ENCODE assay signal across 8 cellular contexts in genomic region chr3:188950832-188951489, GRCh38.
DNase-seq lines count a peak whose midpoint lies in the region; ATAC-seq and TF ChIP-seq lines count a peak whose summit lies in the region.

No MANE protein-coding gene starts in this region.

- ATAC-seq in HG03280 (IDR thresholded peaks at IDR 0.05; ENCODE audit: unreplicated experiment) = no peak
- no peak for ATAC-seq in CD8-positive, alpha-beta T cell

- peaks cover 7% of the 10 kb centered on the region for H3K27me3 ChIP-seq in CD8-positive, alpha-beta T cell (ENCODE audit: insufficient read depth, low read length)

- H3K4me1 Mint-ChIP-seq in activated naive CD4-positive, alpha-beta T cell treated with anti-CD3 and anti-CD28 coated beads, Interleukin-2, amount 10 ng/mL, durations not matched to agents 7 days and 5 days = peaks cover 19% of the 10 kb centered on the region
- no peaks in the 10 kb centered on the region for H3K4me1 Mint-ChIP-seq in CD8-positive, alpha-beta T cell (ENCODE audit: low read depth)

- H3K27me3 Mint-ChIP-seq in activated naive CD4-positive, alpha-beta T cell treated with anti-CD3 and anti-CD28 coated beads, Interleukin-2, amount 10 ng/mL, durations not matched to agents 7 days and 5 days = peaks cover 32% of the 10 kb centered on the region
- peaks cover 11% of the 10 kb centered on the region for H3K27me3 Mint-ChIP-seq in CD8-positive, alpha-beta T cell (ENCODE audit: low read depth)

- intact Hi-C loops in CD8-positive, alpha-beta T cell (cut with DNase I, micrococcal nuclease) = loop anchor here in 1 of 2 experiments (5.0 kb wide), 1 partner anchor 1634 kb away; no protein-coding TSS in a partner anchor

- WGBS in adipose tissue, 3 donors = 63 to 69% (median 64%) methylated on average over 13 of the region's 13 CpGs

- CTCF ChIA-PET in activated naive CD4-positive, alpha-beta T cell treated with anti-CD3 and anti-CD28 coated beads, Interleukin-2, amount 10 ng/mL, durations not matched to agents 7 days and 5 days (lab: Charles Lee) = interaction anchor here (0.8 to 12.2 kb wide), 7 partner anchors 91 to 1212 kb away, joined by 3 to 331 read pairs (median 5); no protein-coding TSS in a partner anchor
- CTCF ChIA-PET in CD8-positive, alpha-beta T cell (lab: Charles Lee) = interaction anchor here (8.5 to 14.3 kb wide), 2 partner anchors 1204 to 1214 kb away, joined by 118 to 425 read pairs; partner anchors contain the start of gene BCL6

- H3K27ac Mint-ChIP-seq in activated naive CD4-positive, alpha-beta T cell treated with anti-CD3 and anti-CD28 coated beads, Interleukin-2, amount 10 ng/mL, durations not matched to agents 7 days and 5 days = no peak overlapping the region
- H3K27ac Mint-ChIP-seq in CD8-positive, alpha-beta T cell = no peak overlapping the region

- peak overlapping the region; percentile 40 for H3K27ac ChIP-seq in adipose tissue (ENCODE audit: low read depth, low read length)
- H3K27ac ChIP-seq in CD8-positive, alpha-beta T cell (ENCODE audit: low read depth, low read length) = no peak overlapping the region

- H3K36me3 Mint-ChIP-seq in activated naive CD4-positive, alpha-beta T cell treated with anti-CD3 and anti-CD28 coated beads, Interleukin-2, amount 10 ng/mL, durations not matched to agents 7 days and 5 days = no peaks in the 10 kb centered on the region
- no peaks in the 10 kb centered on the region for H3K36me3 Mint-ChIP-seq in CD8-positive, alpha-beta T cell

- DNase-seq in activated naive CD4-positive, alpha-beta T cell treated with Interleukin-2 at 50 U/mL for 16 hours = peak; percentile 41
- no peak for DNase-seq in activated naive CD4-positive, alpha-beta T cell treated with anti-CD3 and anti-CD28 coated beads, Interleukin-2, amount 10 ng/mL, durations not matched to agents 7 days and 5 days
- DNase-seq in kidney tubule cell (ENCODE audit: low spot score) (peak; percentile 89), NCI-H2081 (lab: John Stamatoyannopoulos, UW) (no peak)
- DNase-seq in stimulated activated CD8-positive, alpha-beta memory T cell treated with anti-CD3 and anti-CD28 coated beads, Interleukin-7, amount 100 ng/mL, for 4 hours (ENCODE audit: low read depth in 2 of 2) = peak; percentile 14 to 32
- no peak for DNase-seq in CD8-positive, alpha-beta T cell

- POLR2A ChIA-PET in CD8-positive, alpha-beta T cell (lab: Charles Lee) = no interaction called here

- no peaks in the 10 kb centered on the region for H3K36me3 ChIP-seq in CD8-positive, alpha-beta T cell (ENCODE audit: insufficient read depth, low read length)

- TF ChIP-seq CTCF in CD8-positive, alpha-beta T cell (IDR thresholded peaks at IDR 0.05) = no peak

- H3K4me3 Mint-ChIP-seq in activated naive CD4-positive, alpha-beta T cell treated with anti-CD3 and anti-CD28 coated beads, Interleukin-2, amount 10 ng/mL, durations not matched to agents 7 days and 5 days = no peak overlapping the region
- no peak overlapping the region for H3K4me3 Mint-ChIP-seq in CD8-positive, alpha-beta T cell

- peaks cover 3% of the 10 kb centered on the region for H3K4me1 ChIP-seq in CD8-positive, alpha-beta T cell (ENCODE audit: insufficient read depth, low read length)

- H3K9me3 ChIP-seq in CD8-positive, alpha-beta T cell (ENCODE audit: low read length) = no peaks in the 10 kb centered on the region

- H3K9me3 Mint-ChIP-seq in activated naive CD4-positive, alpha-beta T cell treated with anti-CD3 and anti-CD28 coated beads, Interleukin-2, amount 10 ng/mL, durations not matched to agents 7 days and 5 days = no peaks in the 10 kb centered on the region
- no peaks in the 10 kb centered on the region for H3K9me3 Mint-ChIP-seq in CD8-positive, alpha-beta T cell

- H3K4me3 ChIP-seq in CD8-positive, alpha-beta T cell (ENCODE audit: low read depth, low read length) = no peak overlapping the region

Comparison
In these comparisons a context has a peak if more than half of its experiments do, and no peak if none do; other contexts are left out.
1. DNase-seq: peak in activated naive CD4-positive, alpha-beta T cell treated with Interleukin-2 at 50 U/mL for 16 hours (single experiment), kidney tubule cell (single experiment) and stimulated activated CD8-positive, alpha-beta memory T cell treated with anti-CD3 and anti-CD28 coated beads, Interleukin-7, amount 100 ng/mL, for 4 hours (2 of 2); none in activated naive CD4-positive, alpha-beta T cell treated with anti-CD3 and anti-CD28 coated beads, Interleukin-2, amount 10 ng/mL, durations not matched to agents 7 days and 5 days (single experiment), NCI-H2081 (0 of 2) and CD8-positive, alpha-beta T cell (0 of 7).